Comparison of ENCODE assay signal across 11 cellular contexts in the genomic region with DNA sequence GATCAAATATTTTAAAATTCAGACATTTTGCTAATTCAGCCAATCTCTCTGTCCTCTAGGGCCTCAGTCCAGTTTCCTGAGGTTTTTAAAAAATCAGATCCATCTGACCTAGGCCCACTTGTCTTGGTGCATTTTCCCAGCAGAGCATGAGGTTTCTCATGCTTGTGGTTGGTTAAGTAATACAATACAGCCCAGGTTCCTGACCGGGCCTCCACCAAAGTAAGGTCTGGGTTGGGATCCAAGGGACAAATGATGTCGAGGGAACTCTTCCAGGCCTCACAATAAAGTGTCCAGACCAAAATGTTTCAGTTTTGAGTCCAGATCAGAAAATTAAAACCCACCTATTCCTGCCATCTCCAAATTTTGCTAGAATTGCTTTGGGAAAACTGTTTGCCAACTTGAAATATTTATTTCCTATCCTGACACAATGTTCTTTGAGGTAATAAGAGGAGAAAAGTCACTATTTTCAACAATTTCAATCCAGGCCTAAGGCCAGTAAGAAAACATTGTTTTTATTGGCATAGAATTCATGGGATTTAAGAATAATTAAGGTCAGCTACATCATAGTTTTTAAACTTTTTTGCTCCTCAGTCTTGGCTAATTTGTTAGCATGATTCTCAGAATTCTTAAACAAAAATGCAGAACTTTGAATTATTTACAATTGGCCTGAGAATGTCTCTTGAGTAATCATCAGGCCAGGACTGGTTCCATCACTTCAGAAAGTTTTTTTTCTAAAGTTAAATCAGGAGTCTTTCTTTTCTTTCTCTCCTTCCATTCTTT. TPM values are rescaled to one million over a fixed set of nuclear protein-coding genes. Genes with fewer than 3 reads are reported as not detected.
DNase-seq lines count a peak whose midpoint lies in the region; ATAC-seq and TF ChIP-seq lines count a peak whose summit lies in the region.
"Had no signal": no experiment of that assay in that cellular context is flagged by ENCODE, and none has a peak within 500 bp of the region (broad histone marks: within the 10 kb centered on the region; RNA-seq: fewer than 3 reads in every experiment).

No MANE protein-coding gene starts in this region.

- in situ Hi-C loops in brain microvascular endothelial cell (cut with HindIII; ENCODE audit: low pct_ligation_motif_present, low sequenced_read_pairs), result no loop called here

- H3K4me2 ChIP-seq in smooth muscle cell, result peak overlapping the region; percentile 37

- H3F3A ChIP-seq in smooth muscle cell (ENCODE audit: low read depth), result no peaks in the 10 kb centered on the region

- no peaks in the 10 kb centered on the region for H3K9me3 ChIP-seq in smooth muscle cell (replicated peaks; ENCODE audit: low read depth)

- H2AFZ ChIP-seq in smooth muscle cell (ENCODE audit: low read depth), result peak overlapping the region; percentile 44

- no peaks in the 10 kb centered on the region for H3K79me2 ChIP-seq in smooth muscle cell (ENCODE audit: low read depth)

- H3K4me1 ChIP-seq in smooth muscle cell (ENCODE audit: low read depth), result peaks cover 9% of the 10 kb centered on the region

- H3K36me3 ChIP-seq in brain microvascular endothelial cell (replicated peaks) (no peaks in the 10 kb centered on the region), smooth muscle cell (ENCODE audit: low read depth) (no peaks in the 10 kb centered on the region)
- H3K36me3 ChIP-seq: cardiac muscle cell had no signal

- WGBS in smooth muscle cell (ENCODE audit: low lambda C conversion rate), result 74% methylated on average over 2 of the region's 2 CpGs

- H3K4me3 ChIP-seq in brain microvascular endothelial cell (ENCODE audit: low read depth, low read length), result no peak overlapping the region
- H3K4me3 ChIP-seq in smooth muscle cell, result no peak overlapping the region
- H3K4me3 ChIP-seq: cardiac muscle cell had no signal

- DNase-seq in GM03348 (ENCODE audit: low spot score), result peak; percentile 46
- DNase-seq in brain microvascular endothelial cell, result no peak
- peak; percentile 83 for DNase-seq in iris pigment epithelial cell (ENCODE audit: low read depth)
- no peak for DNase-seq in smooth muscle cell (lab: John Stamatoyannopoulos, UW; ENCODE audit: unreplicated experiment)
- no peak for DNase-seq in activated CD8-positive, alpha-beta memory T cell treated with anti-CD3 and anti-CD28 coated beads for 24 hours
- no peak for DNase-seq in activated CD4-positive, CD25-positive, alpha-beta regulatory T cell (lab: John Stamatoyannopoulos, UW)
- no peak for DNase-seq in islet precursor cell
- DNase-seq: activated T-cell treated with anti-CD3 and anti-CD28 coated beads, Interleukin-2, amount 50 U/mL, for 72 hours; NCI-H2081 treated with DMSO at 0.1 percent for 48 hours had no signal

- ATAC-seq in GM21367 (IDR thresholded peaks at IDR 0.05; ENCODE audit: unreplicated experiment), result no peak
- ATAC-seq: activated T-cell treated with anti-CD3 and anti-CD28 coated beads, Interleukin-2, amount 50 U/mL, for 72 hours had no signal

- H3K27me3 ChIP-seq in brain microvascular endothelial cell (replicated peaks), result no peaks in the 10 kb centered on the region
- no peaks in the 10 kb centered on the region for H3K27me3 ChIP-seq in smooth muscle cell (ENCODE audit: low read depth)
- H3K27me3 ChIP-seq: cardiac muscle cell had no signal

- H3K27ac ChIP-seq in brain microvascular endothelial cell (peak overlapping the region; percentile 55), smooth muscle cell (ENCODE audit: low read depth) (peak overlapping the region; percentile 49)
- H3K27ac ChIP-seq: cardiac muscle cell had no signal

- H3K9ac ChIP-seq in smooth muscle cell (ENCODE audit: low read depth), result no peak overlapping the region

- no peaks in the 10 kb centered on the region for H4K20me1 ChIP-seq in smooth muscle cell (ENCODE audit: low read depth)

- TF ChIP-seq CTCF in brain microvascular endothelial cell (IDR thresholded peaks at IDR 0.05; ENCODE audit: low read depth, low read length, missing control alignments) (no peak), smooth muscle cell (IDR thresholded peaks at IDR 0.05; ENCODE audit: borderline replicate concordance, insufficient read depth, poor library complexity, severe bottlenecking) (no peak)

RNA-seq across cellular contexts. Expression of a gene that starts 51.4 kb away (rescaled TPM):
- 8.4 and 9.3 TPM in 2 replicates for total RNA-seq in smooth muscle cell
- polyA plus RNA-seq in smooth muscle cell, result 4.2 and 9.7 TPM in 2 replicates

Comparison
In these comparisons a context has a peak if more than half of its experiments do, and no peak if none do; other contexts are left out.
1. DNase-seq: peak in GM03348 (single experiment) and iris pigment epithelial cell (single experiment); none in brain microvascular endothelial cell (single experiment), smooth muscle cell (single experiment), activated CD8-positive, alpha-beta memory T cell treated with anti-CD3 and anti-CD28 coated beads for 24 hours (single experiment), activated CD4-positive, CD25-positive, alpha-beta regulatory T cell (0 of 4) and islet precursor cell (single experiment).